Comparison of ENCODE assay signal across 1 cellular context in genomic region chr2:207183506-207183905, GRCh38.
TF ChIP-seq lines count a peak whose summit lies in the region.

No MANE protein-coding gene starts in this region.

TF ChIP-seq in SK-N-SH, 30 proteins besides CTCF, POLR2A, EP300 and RAD21 (continued from another document):
- no peak for TF ChIP-seq REST (IDR thresholded peaks at IDR 0.05; ENCODE audit: low read depth, low read length)
- TF ChIP-seq MXI1 (IDR thresholded peaks at IDR 0.05; ENCODE audit: low read depth, low read length): no peak
- TF ChIP-seq RFX5 (IDR thresholded peaks at IDR 0.05; ENCODE audit: low read length): no peak
- no peak for TF ChIP-seq RCOR1 (IDR thresholded peaks at IDR 0.05; ENCODE audit: low read length)
- no peak for TF ChIP-seq TEAD4 (IDR thresholded peaks at IDR 0.05; ENCODE audit: borderline replicate concordance, insufficient read depth)
- TF ChIP-seq PBX3 (IDR thresholded peaks at IDR 0.05): no peak
- no peak for TF ChIP-seq EZH2phosphoT487 (IDR thresholded peaks at IDR 0.05; ENCODE audit: borderline replicate concordance, low read depth)
- TF ChIP-seq, protein P1, sequence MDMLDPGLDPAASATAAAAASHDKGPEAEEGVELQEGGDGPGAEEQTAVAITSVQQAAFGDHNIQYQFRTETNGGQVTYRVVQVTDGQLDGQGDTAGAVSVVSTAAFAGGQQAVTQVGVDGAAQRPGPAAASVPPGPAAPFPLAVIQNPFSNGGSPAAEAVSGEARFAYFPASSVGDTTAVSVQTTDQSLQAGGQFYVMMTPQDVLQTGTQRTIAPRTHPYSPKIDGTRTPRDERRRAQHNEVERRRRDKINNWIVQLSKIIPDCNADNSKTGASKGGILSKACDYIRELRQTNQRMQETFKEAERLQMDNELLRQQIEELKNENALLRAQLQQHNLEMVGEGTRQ (IDR thresholded peaks at IDR 0.05; ENCODE audit: borderline replicate concordance, low read depth, low read length): no peak
- no peak for TF ChIP-seq ZBTB33 (IDR thresholded peaks at IDR 0.05; ENCODE audit: borderline replicate concordance, low read depth)
- TF ChIP-seq TCF12 (IDR thresholded peaks at IDR 0.05): no peak
- TF ChIP-seq SMC3 (IDR thresholded peaks at IDR 0.05; ENCODE audit: low read depth, low read length): no peak
- no peak for TF ChIP-seq ELF1 (IDR thresholded peaks at IDR 0.05)
- TF ChIP-seq SIN3A (IDR thresholded peaks at IDR 0.05; ENCODE audit: borderline replicate concordance, low read depth, low read length): no peak
- no peak for TF ChIP-seq NFIC (IDR thresholded peaks at IDR 0.05; ENCODE audit: borderline replicate concordance)
- TF ChIP-seq, protein P2, sequence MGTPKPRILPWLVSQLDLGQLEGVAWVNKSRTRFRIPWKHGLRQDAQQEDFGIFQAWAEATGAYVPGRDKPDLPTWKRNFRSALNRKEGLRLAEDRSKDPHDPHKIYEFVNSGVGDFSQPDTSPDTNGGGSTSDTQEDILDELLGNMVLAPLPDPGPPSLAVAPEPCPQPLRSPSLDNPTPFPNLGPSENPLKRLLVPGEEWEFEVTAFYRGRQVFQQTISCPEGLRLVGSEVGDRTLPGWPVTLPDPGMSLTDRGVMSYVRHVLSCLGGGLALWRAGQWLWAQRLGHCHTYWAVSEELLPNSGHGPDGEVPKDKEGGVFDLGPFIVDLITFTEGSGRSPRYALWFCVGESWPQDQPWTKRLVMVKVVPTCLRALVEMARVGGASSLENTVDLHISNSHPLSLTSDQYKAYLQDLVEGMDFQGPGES (IDR thresholded peaks at IDR 0.05; ENCODE audit: low read depth, low read length): no peak
